ENCODE assay signal across 2 cellular contexts in genomic region chr1:186633101-186633500, GRCh38.
TF ChIP-seq lines count a peak whose summit lies in the region.

No MANE protein-coding gene starts in this region.

TF ChIP-seq in GM23338, 12 proteins besides CTCF, POLR2A, EP300 and RAD21 (continued from another document):
- no peak for TF ChIP-seq CREB1 (CRISPR knock-in tag; IDR thresholded peaks at IDR 0.05; ENCODE audit: low read depth)
- TF ChIP-seq STAT1 (IDR thresholded peaks at IDR 0.05; ENCODE audit: unreplicated experiment), result no peak
- no peak for TF ChIP-seq REST (IDR thresholded peaks at IDR 0.05; ENCODE audit: unreplicated experiment)
- no peak for TF ChIP-seq NANOG (IDR thresholded peaks at IDR 0.05; ENCODE audit: borderline replicate concordance)
- TF ChIP-seq ZNF114 (CRISPR knock-in tag; IDR thresholded peaks at IDR 0.05), result no peak
- no peak for TF ChIP-seq ZNF462 (CRISPR knock-in tag; IDR thresholded peaks at IDR 0.05)
- TF ChIP-seq EZH2phosphoT487 (IDR thresholded peaks at IDR 0.05; ENCODE audit: unreplicated experiment), result no peak
- no peak for TF ChIP-seq ZNF331 (CRISPR knock-in tag; IDR thresholded peaks at IDR 0.05; ENCODE audit: low read depth)
- no peak for TF ChIP-seq ETS1 (IDR thresholded peaks at IDR 0.05)
- no peak for TF ChIP-seq JUNB (IDR thresholded peaks at IDR 0.05; ENCODE audit: unreplicated experiment)
- no peak for TF ChIP-seq EZH2 (IDR thresholded peaks at IDR 0.05; ENCODE audit: low read depth, unreplicated experiment)

TF ChIP-seq in endothelial cell of umbilical vein, 7 proteins besides CTCF, POLR2A, EP300 and RAD21 (continued from another document):
- no peak for TF ChIP-seq MAX (IDR thresholded peaks at IDR 0.05; ENCODE audit: insufficient read depth, insufficient read length)
- TF ChIP-seq MYC (IDR thresholded peaks at IDR 0.05; ENCODE audit: low read depth, low read length), result no peak
- no peak for TF ChIP-seq POLR2AphosphoS5 (IDR thresholded peaks at IDR 0.05; ENCODE audit: insufficient read depth, low read depth, low read length)
- peak; percentile 5 for TF ChIP-seq JUN (IDR thresholded peaks at IDR 0.05; ENCODE audit: borderline replicate concordance, insufficient read depth, insufficient read length, low read depth)
- no peak for TF ChIP-seq EZH2 (IDR thresholded peaks at IDR 0.05; ENCODE audit: borderline replicate concordance, low read depth, low read length, severe bottlenecking)
- TF ChIP-seq GATA2 (IDR thresholded peaks at IDR 0.05; ENCODE audit: insufficient read depth, insufficient read length, low read depth, low read length), result peak; percentile 63
